Comparison of ENCODE assay signal across 8 cellular contexts in the genomic region with DNA sequence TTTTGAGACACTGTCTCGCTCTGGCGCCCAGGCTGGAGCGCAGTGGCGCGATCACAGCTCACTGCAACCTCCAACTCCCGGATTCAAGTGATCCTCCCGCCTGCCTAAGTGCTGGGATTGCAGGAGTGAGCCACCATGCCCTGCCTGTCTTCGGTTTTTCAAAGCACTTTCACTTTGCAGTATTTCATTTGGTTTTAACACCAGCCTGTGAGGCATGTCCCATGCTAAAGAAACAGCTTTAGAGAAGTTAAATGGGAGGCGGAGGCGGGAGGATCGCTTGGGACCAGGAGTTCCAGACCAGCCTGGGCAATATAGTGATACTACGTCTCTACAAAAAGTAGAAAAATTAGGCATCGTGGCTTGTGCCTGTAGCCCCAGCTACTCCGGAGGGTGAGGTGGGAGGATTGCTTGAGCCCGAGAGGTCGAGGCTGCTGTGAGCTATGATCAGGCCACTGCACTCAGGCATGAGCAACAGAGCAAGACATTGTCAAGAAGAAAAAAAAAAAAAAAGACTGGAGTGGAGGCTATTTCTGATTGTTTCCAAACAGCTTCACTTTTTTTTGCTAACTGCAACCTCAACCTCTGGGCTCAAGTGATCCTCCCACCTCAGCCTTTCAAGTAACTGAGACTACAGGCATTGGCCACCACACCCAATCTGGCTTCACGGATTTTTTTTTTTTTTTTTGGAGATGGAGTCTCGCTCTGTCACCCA. TPM values are rescaled to one million over a fixed set of nuclear protein-coding genes. Genes with fewer than 3 reads are reported as not detected.
A peak's percentile ranks its signal among the peaks of the same experiment; 100 is the strongest.
DNase-seq lines count a peak whose midpoint lies in the region; ATAC-seq and TF ChIP-seq lines count a peak whose summit lies in the region.

No MANE protein-coding gene starts in this region.

- peaks cover 40% of the 10 kb centered on the region for H3K36me3 Mint-ChIP-seq in activated naive CD8-positive, alpha-beta T cell treated with anti-CD3 and anti-CD28 coated beads, Interleukin-2, amount 10 ng/mL, durations not matched to agents 7 days and 5 days

- H3K27me3 ChIP-seq in testis = no peaks in the 10 kb centered on the region

- peak overlapping the region; percentile 87 to 99 for H3K4me3 ChIP-seq in testis

- H3K27ac Mint-ChIP-seq in activated naive CD8-positive, alpha-beta T cell treated with anti-CD3 and anti-CD28 coated beads, Interleukin-2, amount 10 ng/mL, durations not matched to agents 7 days and 5 days = peak overlapping the region; percentile 99

- H3K4me1 Mint-ChIP-seq in activated naive CD8-positive, alpha-beta T cell treated with anti-CD3 and anti-CD28 coated beads, Interleukin-2, amount 10 ng/mL, durations not matched to agents 7 days and 5 days = peaks cover 41% of the 10 kb centered on the region

- H3K36me3 ChIP-seq in testis (ENCODE audit: low read depth, missing control alignments) = no peaks in the 10 kb centered on the region

- no peaks in the 10 kb centered on the region for H3K27me3 Mint-ChIP-seq in activated naive CD8-positive, alpha-beta T cell treated with anti-CD3 and anti-CD28 coated beads, Interleukin-2, amount 10 ng/mL, durations not matched to agents 7 days and 5 days

- intact Hi-C loops in testis (cut with DNase I; ENCODE audit: low total_unique reads) = no loop called here

- TF ChIP-seq POLR2A in testis (IDR thresholded peaks at IDR 0.05) = no peak

- POLR2A ChIA-PET in activated naive CD8-positive, alpha-beta T cell treated with anti-CD3 and anti-CD28 coated beads, Interleukin-2, amount 10 ng/mL, durations not matched to agents 7 days and 5 days (lab: Charles Lee) = interaction anchor here (0.6 to 5.6 kb wide), 18 partner anchors 9 to 1604 kb away, joined by 3 to 100 read pairs (median 6); a partner anchor contains a TSS

- 21 to 28% methylated on average over 18 of the region's 18 CpGs for WGBS in testis, 2 donors

- peak overlapping the region; percentile 99 for H3K4me3 Mint-ChIP-seq in activated naive CD8-positive, alpha-beta T cell treated with anti-CD3 and anti-CD28 coated beads, Interleukin-2, amount 10 ng/mL, durations not matched to agents 7 days and 5 days

- no peaks in the 10 kb centered on the region for H3K9me3 Mint-ChIP-seq in activated naive CD8-positive, alpha-beta T cell treated with anti-CD3 and anti-CD28 coated beads, Interleukin-2, amount 10 ng/mL, durations not matched to agents 7 days and 5 days

- ATAC-seq in activated naive CD8-positive, alpha-beta T cell treated with anti-CD3 and anti-CD28 coated beads, Interleukin-2, amount 10 ng/mL, durations not matched to agents 7 days and 5 days (ENCODE audit: low read depth) = no peak
- ATAC-seq in GM19467 (IDR thresholded peaks at IDR 0.05; ENCODE audit: unreplicated experiment) = no peak

- H3K4me1 ChIP-seq in testis = peaks cover 18% of the 10 kb centered on the region

- H3K9me3 ChIP-seq in testis = no peaks in the 10 kb centered on the region

- peak overlapping the region; percentile 98 to 99 for H3K27ac ChIP-seq in testis

- peak; percentile 27 to 51 for DNase-seq in AML-193 (lab: John Stamatoyannopoulos, UW)
- DNase-seq in HK-2 (ENCODE audit: unreplicated experiment) = peak; percentile 52
- no peak for DNase-seq in activated naive CD8-positive, alpha-beta T cell treated with anti-CD3 and anti-CD28 coated beads, Interleukin-2, amount 10 ng/mL, durations not matched to agents 7 days and 5 days
- peak; percentile 35 for DNase-seq in kidney glomerular epithelial cell (lab: John Stamatoyannopoulos, UW)
- DNase-seq in testis = no peak
- no peak for DNase-seq in mucosa of gallbladder (ENCODE audit: low spot score)
- no peak for DNase-seq in NCI-H1694 (lab: John Stamatoyannopoulos, UW)

- TF ChIP-seq CTCF in testis (IDR thresholded peaks at IDR 0.05) = no peak

RNA-seq across cellular contexts. Expression of a gene that starts 1.3 kb away (rescaled TPM):
- total RNA-seq in activated naive CD8-positive, alpha-beta T cell treated with anti-CD3 and anti-CD28 coated beads, Interleukin-2, amount 10 ng/mL, durations not matched to agents 7 days and 5 days = 10 to 100 TPM; 51.1 to 54.1 TPM
- total RNA-seq in testis (10 to 100 TPM; 37.5 to 45.3 TPM), mucosa of gallbladder (35.0 TPM)
- polyA plus RNA-seq in testis (ENCODE audit: insufficient read depth, low read depth, low replicate concordance) = 122 TPM

RNA-seq across cellular contexts. Expression of a gene that starts 1.5 kb away (rescaled TPM):
- total RNA-seq in activated naive CD8-positive, alpha-beta T cell treated with anti-CD3 and anti-CD28 coated beads, Interleukin-2, amount 10 ng/mL, durations not matched to agents 7 days and 5 days = 10 to 100 TPM; 55.0 to 58.9 TPM
- total RNA-seq in testis (10 to 100 TPM; 31.7 to 40.5 TPM), mucosa of gallbladder (34.4 TPM)
- 44.6 TPM for polyA plus RNA-seq in testis (ENCODE audit: insufficient read depth, low read depth, low replicate concordance)

RNA-seq across cellular contexts. Expression of a gene that starts 9.2 kb away (rescaled TPM):
- 100 to 1,000 TPM; 376 to 384 TPM for total RNA-seq in activated naive CD8-positive, alpha-beta T cell treated with anti-CD3 and anti-CD28 coated beads, Interleukin-2, amount 10 ng/mL, durations not matched to agents 7 days and 5 days
- total RNA-seq in testis (100 to 1,000 TPM; 365 to 461 TPM), mucosa of gallbladder (130 TPM)
- polyA plus RNA-seq in testis (ENCODE audit: insufficient read depth, low read depth, low replicate concordance) = 196 TPM

RNA-seq across cellular contexts. Expression of a gene that starts 10.0 kb away (rescaled TPM):
- total RNA-seq in activated naive CD8-positive, alpha-beta T cell treated with anti-CD3 and anti-CD28 coated beads, Interleukin-2, amount 10 ng/mL, durations not matched to agents 7 days and 5 days = 10 to 100 TPM; 28.5 to 29.1 TPM
- total RNA-seq in testis = 100 to 1,000 TPM in 1 of 2 donors, 10 to 100 TPM in 1; 51.7 to 102 TPM
- 38.5 TPM for polyA plus RNA-seq in testis (ENCODE audit: insufficient read depth, low read depth, low replicate concordance)
- total RNA-seq in mucosa of gallbladder = 21.1 TPM

RNA-seq across cellular contexts. Expression of a gene that starts 17.1 kb away (rescaled TPM):
- 10 to 100 TPM; 34.4 to 37.2 TPM for total RNA-seq in activated naive CD8-positive, alpha-beta T cell treated with anti-CD3 and anti-CD28 coated beads, Interleukin-2, amount 10 ng/mL, durations not matched to agents 7 days and 5 days
- total RNA-seq in testis = 100 to 1,000 TPM; 217 to 272 TPM
- polyA plus RNA-seq in testis (ENCODE audit: insufficient read depth, low read depth, low replicate concordance) = 253 TPM
- total RNA-seq in mucosa of gallbladder = 217 TPM

Comparison
In these comparisons a context has a peak if more than half of its experiments do, and no peak if none do; other contexts are left out.
1. DNase-seq: peak in AML-193 (2 of 2), HK-2 (single experiment) and kidney glomerular epithelial cell (single experiment); none in activated naive CD8-positive, alpha-beta T cell treated with anti-CD3 and anti-CD28 coated beads, Interleukin-2, amount 10 ng/mL, durations not matched to agents 7 days and 5 days (single experiment), testis (single experiment), mucosa of gallbladder (single experiment) and NCI-H1694 (single experiment).